Comparison of ENCODE assay signal across 13 cellular contexts in genomic region chr7:116574025-116574822, GRCh38. TPM values are rescaled to one million over a fixed set of nuclear protein-coding genes. Genes with fewer than 3 reads are reported as not detected.
A peak's percentile ranks its signal among the peaks of the same experiment; 100 is the strongest.
DNase-seq lines count a peak whose midpoint lies in the region; ATAC-seq, FAIRE-seq and TF ChIP-seq lines count a peak whose summit lies in the region.
"Had no signal": no experiment of that assay in that cellular context is flagged by ENCODE, and none has a peak within 500 bp of the region (broad histone marks: within the 10 kb centered on the region; RNA-seq: fewer than 3 reads in every experiment).

No MANE protein-coding gene starts in this region.

- POLR2A ChIA-PET in endothelial cell of umbilical vein (lab: Charles Lee), result no interaction called here

- H3K9me3 ChIP-seq in endothelial cell of umbilical vein (replicated peaks; ENCODE audit: control insufficient read depth, insufficient read depth, low read length), result no peaks in the 10 kb centered on the region
- no peaks in the 10 kb centered on the region for H3K9me3 ChIP-seq in spleen
- H3K9me3 ChIP-seq in kidney (ENCODE audit: control insufficient read depth in 1 of 2, low read length in 2 of 2), result no peaks in the 10 kb centered on the region

- DNase-seq in NOMO-1 treated with DMSO at 0.1 percent for 48 hours (lab: John Stamatoyannopoulos, UW; ENCODE audit: unreplicated experiment) (peak; percentile 9), NOMO-1 treated with dmso at 0.1 percent for 144 hours (lab: John Stamatoyannopoulos, UW; ENCODE audit: unreplicated experiment) (no peak), endothelial cell of umbilical vein (ENCODE audit: low read depth, low spot score) (peak; percentile 78), spleen (no peak), NCI-H187 treated with DMSO at 0.1 percent for 48 hours (lab: John Stamatoyannopoulos, UW) (no peak), occipital lobe (lab: John Stamatoyannopoulos, UW) (no peak), kidney (no peak)
- DNase-seq: 8988T; cerebellar nuclear complex; NCI-H1092; NK-92 treated with Interleukin-12 subunit alpha and Interleukin-12 subunit beta, amount 100 ng/mL, for 24 hours; stimulated activated CD4-positive, alpha-beta T cell treated with anti-CD3 and anti-CD28 coated beads, Interleukin-4, amount 100 ng/mL, for 4 hours had no signal

- H3K36me3 ChIP-seq in endothelial cell of umbilical vein (ENCODE audit: control insufficient read depth in 2 of 2, extremely low read depth in 1 of 2, insufficient read depth in 2 of 2, low read length in 2 of 2) (no peaks in the 10 kb centered on the region), spleen (no peaks in the 10 kb centered on the region), kidney (ENCODE audit: control insufficient read depth in 1 of 2, insufficient read depth in 2 of 2, low read length in 2 of 2) (no peaks in the 10 kb centered on the region)

- no peak overlapping the region for H2AFZ ChIP-seq in endothelial cell of umbilical vein (ENCODE audit: low read depth, low read length)

- H3K4me3 ChIP-seq in endothelial cell of umbilical vein (replicated peaks in 1 of 3; ENCODE audit: insufficient read depth in 1 of 3, low read depth in 1 of 3, low read length in 3 of 3), result no peak overlapping the region
- H3K4me3 ChIP-seq in spleen, result no peak overlapping the region
- H3K4me3 ChIP-seq in kidney (ENCODE audit: low read length in 2 of 2), result no peak overlapping the region

- BruUV-seq in endothelial cell of umbilical vein (replicated peaks; lab: Mats Ljungman, UMichigan), result no TSS peak

- peaks cover 71% of the 10 kb centered on the region for H3K4me1 ChIP-seq in endothelial cell of umbilical vein (ENCODE audit: control insufficient read depth, extremely low read depth, insufficient read depth, low read length)
- H3K4me1 ChIP-seq in spleen, result peaks cover 5 to 37% (median 31%) of the 10 kb centered on the region in 6 donors
- H3K4me1 ChIP-seq in kidney (ENCODE audit: control insufficient read depth in 1 of 2, insufficient read depth in 1 of 2, low read depth in 1 of 2, low read length in 2 of 2), result no peaks in the 10 kb centered on the region

- TF ChIP-seq POLR2A in endothelial cell of umbilical vein (IDR thresholded peaks at IDR 0.05; ENCODE audit: low read depth, low read length) (no peak), spleen (IDR thresholded peaks at IDR 0.05) (no peak)

- intact Hi-C loops in endothelial cell of umbilical vein (cut with micrococcal nuclease) (no loop called here), spleen (cut with DNase I; ENCODE audit: low total_unique reads) (no loop called here), kidney (cut with DNase I) (no loop called here)

- peak; percentile 29 for ATAC-seq in HG03354 (IDR thresholded peaks at IDR 0.05; ENCODE audit: poor library complexity, severe bottlenecking, unreplicated experiment)

- TF ChIP-seq CTCF in endothelial cell of umbilical vein (IDR thresholded peaks at IDR 0.05; ENCODE audit: extremely low read depth in 1 of 2, insufficient read depth in 1 of 2, low read depth in 1 of 2, low read length in 2 of 2) (no peak), spleen (IDR thresholded peaks at IDR 0.05 in 8 of 11, conservative IDR thresholded peaks at IDR 0.05 in 3 of 11) (no peak), kidney (IDR thresholded peaks at IDR 0.05; ENCODE audit: borderline replicate concordance, extremely low read depth, insufficient read depth) (no peak)

- H3K27me3 ChIP-seq in endothelial cell of umbilical vein (ENCODE audit: control insufficient read depth in 2 of 2, insufficient read depth in 2 of 2, low read length in 2 of 2) (no peaks in the 10 kb centered on the region), spleen (replicated peaks in 1 of 7) (no peaks in the 10 kb centered on the region)

- 44 to 58% (median 48%) methylated on average over 2 of the region's 2 CpGs for WGBS in spleen, 5 donors

- H3K9ac ChIP-seq in endothelial cell of umbilical vein (replicated peaks; ENCODE audit: extremely low read depth, insufficient read depth, low read length) (peak overlapping the region; percentile 17), kidney (ENCODE audit: low read length in 2 of 2) (no peak overlapping the region)

- CTCF ChIA-PET in endothelial cell of umbilical vein (lab: Charles Lee), result interaction anchor here (0.8 to 1.7 kb wide), 6 partner anchors 8 to 17 kb away, joined by 3 to 8 read pairs (median 6); no protein-coding TSS in a partner anchor

- peak overlapping the region; percentile 57 for H3K4me2 ChIP-seq in endothelial cell of umbilical vein (ENCODE audit: insufficient read depth, low read length)

- FAIRE-seq in endothelial cell of umbilical vein (lab: Jason Lieb, UNC), result peak; percentile 52
- FAIRE-seq in kidney (lab: Jason Lieb, UNC), result no peak

- H3K9me1 ChIP-seq in endothelial cell of umbilical vein (replicated peaks; ENCODE audit: control insufficient read depth, extremely low read depth, insufficient read depth, low read length), result no peaks in the 10 kb centered on the region

- H3K27ac ChIP-seq in endothelial cell of umbilical vein (ENCODE audit: insufficient read depth, low read depth, low read length) (peak overlapping the region; percentile 54), spleen (peak overlapping the region in 7 of 8 donors; percentile 56 to 77 (median 63)), kidney (ENCODE audit: low read depth in 2 of 2, low read length in 2 of 2) (no peak overlapping the region)

- dilution Hi-C loops in endothelial cell of umbilical vein (cut with MboI; ENCODE audit: extremely low pct_ligation_motif_present, low sequenced_read_pairs), result no loop called here

- H4K20me1 ChIP-seq in endothelial cell of umbilical vein (replicated peaks; ENCODE audit: control insufficient read depth, extremely low read depth, insufficient read depth, low read length), result no peaks in the 10 kb centered on the region

- no peaks in the 10 kb centered on the region for H3K79me2 ChIP-seq in endothelial cell of umbilical vein (ENCODE audit: control insufficient read depth, insufficient read depth, low read length)

TF ChIP-seq in endothelial cell of umbilical vein, 7 proteins besides CTCF, POLR2A, EP300 and RAD21:
- no peak for TF ChIP-seq FOS (IDR thresholded peaks at IDR 0.05; ENCODE audit: borderline replicate concordance, insufficient read depth, low read length)
- no peak for TF ChIP-seq GATA2 (IDR thresholded peaks at IDR 0.05; ENCODE audit: insufficient read depth, insufficient read length, low read depth, low read length)
- peak; percentile 11 for TF ChIP-seq JUN (IDR thresholded peaks at IDR 0.05; ENCODE audit: borderline replicate concordance, insufficient read depth, insufficient read length, low read depth)
- TF ChIP-seq EZH2 (IDR thresholded peaks at IDR 0.05; ENCODE audit: borderline replicate concordance, low read depth, low read length, severe bottlenecking), result no peak

RNA-seq across cellular contexts. Expression of gene CAV1, which starts 49.4 kb away (rescaled TPM):
- total RNA-seq in endothelial cell of umbilical vein (1,126 and 1,483 TPM in 2 replicates), spleen (100 to 1,000 TPM in 6 of 7 donors, 10 to 100 TPM in 1; 75.4 to 404 (median 241) TPM), occipital lobe (12.0 TPM), kidney (67.2 TPM)
- polyA plus RNA-seq in endothelial cell of umbilical vein (3,129 and 3,339 TPM in 2 replicates), spleen (100 to 1,000 TPM in 1 of 3 donors, 10 to 100 TPM in 2; 26.8 to 124 (median 28.0) TPM), kidney (ENCODE audit: insufficient read depth, low read depth, low replicate concordance) (15.7 TPM)
- 1,679 and 1,960 TPM in 2 replicates for polyA plus RNA-seq in endothelial cell of umbilical vein (2011; cell fraction: cytosol; rRNA removed)
- polyA plus RNA-seq in endothelial cell of umbilical vein (2011; cell fraction: nucleus; rRNA removed), result 638 and 808 TPM in 2 replicates
- polyA plus RNA-seq in endothelial cell of umbilical vein (2012), result 635 and 1,042 TPM in 2 replicates
- polyA minus RNA-seq in endothelial cell of umbilical vein, result 5,246 and 5,371 TPM in 2 replicates
- 0.92 TPM for polyA minus RNA-seq in endothelial cell of umbilical vein (2011; cell fraction: cytosol; rRNA and poly(A)+ RNA removed)
- 779 and 1,152 TPM in 2 replicates for polyA minus RNA-seq in endothelial cell of umbilical vein (2011; cell fraction: nucleus; rRNA and poly(A)+ RNA removed)

Comparison
In these comparisons a context has a peak if more than half of its experiments do, and no peak if none do; other contexts are left out.
1. DNase-seq: peak in NOMO-1 treated with DMSO at 0.1 percent for 48 hours (single experiment) and endothelial cell of umbilical vein (single experiment); none in NOMO-1 treated with dmso at 0.1 percent for 144 hours (single experiment), spleen (single experiment), NCI-H187 treated with DMSO at 0.1 percent for 48 hours (single experiment), occipital lobe (single experiment) and kidney (single experiment).
2. H3K27ac ChIP-seq: peak in endothelial cell of umbilical vein (single experiment) and spleen (7 of 8); none in kidney (0 of 2).